11 cellular contexts compared by ENCODE assay signal in the genomic region with DNA sequence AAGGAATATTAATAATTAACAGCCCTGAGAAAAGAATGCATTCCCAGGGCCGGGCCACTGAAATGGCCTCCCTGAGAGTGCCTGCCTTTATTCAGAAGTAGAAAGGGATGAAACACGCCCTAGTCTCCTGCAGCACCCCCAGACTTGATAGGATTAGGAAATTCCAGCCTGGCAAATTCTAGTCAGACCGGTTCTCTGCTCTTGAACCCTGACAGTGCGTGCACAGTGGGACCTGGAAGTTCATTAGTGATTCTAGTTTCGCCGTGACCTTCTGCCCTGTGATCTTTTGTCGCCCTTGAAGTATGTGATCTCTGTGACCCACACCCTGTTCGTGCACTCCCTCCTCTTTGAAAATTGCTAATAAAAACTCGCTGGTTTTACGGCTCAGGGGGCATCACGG. TPM values are rescaled to one million over a fixed set of nuclear protein-coding genes. Genes with fewer than 3 reads are reported as not detected.
DNase-seq lines count a peak whose midpoint lies in the region; ATAC-seq and TF ChIP-seq lines count a peak whose summit lies in the region.
"Had no signal": no experiment of that assay in that cellular context is flagged by ENCODE, and none has a peak within 500 bp of the region (broad histone marks: within the 10 kb centered on the region; RNA-seq: fewer than 3 reads in every experiment).

No MANE protein-coding gene starts in this region.

- peak; percentile 93 to 96 for DNase-seq in Caco-2
- DNase-seq in NCI-H526 (lab: John Stamatoyannopoulos, UW): peak; percentile 66 to 75
- DNase-seq in left lung: peak in 1 of 2 donors; percentile 54
- DNase-seq in ureter (ENCODE audit: low spot score): no peak
- no peak for DNase-seq in A172 (ENCODE audit: low spot score)
- DNase-seq: natural killer cell; NCI-H524 treated with DMSO at 0.1 percent for 48 hours; stimulated activated CD4-positive, alpha-beta T cell treated with anti-CD3 and anti-CD28 coated beads, Interleukin-2, amount 100 ng/mL, for 24 hours; SW 1271 had no signal

- peaks cover 56% of the 10 kb centered on the region for H3K4me1 Mint-ChIP-seq in Caco-2 (ENCODE audit: low read depth, unreplicated experiment)

- H3K4me3 Mint-ChIP-seq in Caco-2 (ENCODE audit: unreplicated experiment): peak overlapping the region; percentile 75

- H3K4me3 ChIP-seq in Caco-2 (ENCODE audit: low read depth, low read length) (no peak overlapping the region), left lung (no peak overlapping the region)

- H3K4me1 ChIP-seq in Caco-2 (peaks cover 58% of the 10 kb centered on the region), left lung (peaks cover 12 to 46% of the 10 kb centered on the region in 2 donors)

- H3K9me3 ChIP-seq in Caco-2: no peaks in the 10 kb centered on the region
- no peaks in the 10 kb centered on the region for H3K9me3 ChIP-seq in left lung

- H3K27me3 Mint-ChIP-seq in Caco-2 (ENCODE audit: insufficient read depth, unreplicated experiment): no peaks in the 10 kb centered on the region

- no peaks in the 10 kb centered on the region for H3K9me3 Mint-ChIP-seq in Caco-2 (ENCODE audit: unreplicated experiment)
- H3K9me3 Mint-ChIP-seq: natural killer cell had no signal

- peaks cover 14% of the 10 kb centered on the region for H3K36me3 ChIP-seq in Caco-2 (ENCODE audit: control insufficient read depth, insufficient read depth, low read length)
- peaks cover 0 to 20% of the 10 kb centered on the region in 2 donors for H3K36me3 ChIP-seq in left lung

- peak; percentile 4 for ATAC-seq in left lung
- no peak for ATAC-seq in HG03135 (IDR thresholded peaks at IDR 0.05; ENCODE audit: unreplicated experiment)
- ATAC-seq: natural killer cell had no signal

- no TSS peak for BruUV-seq in Caco-2 (replicated peaks; lab: Mats Ljungman, UMichigan)

- CTCF ChIA-PET in Caco-2 (lab: Charles Lee): interaction anchor here (2.6 kb wide), 1 partner anchor 8 kb away, joined by 35 read pairs; no protein-coding TSS in a partner anchor

- H3K36me3 Mint-ChIP-seq in Caco-2 (ENCODE audit: insufficient read depth, unreplicated experiment): peaks cover 54% of the 10 kb centered on the region
- H3K36me3 Mint-ChIP-seq: natural killer cell had no signal

- TF ChIP-seq CTCF in Caco-2 (IDR thresholded peaks at IDR 0.05; ENCODE audit: insufficient read depth in 1 of 2, low read depth in 1 of 2, low read length in 1 of 2, severe bottlenecking in 1 of 2, unreplicated experiment in 1 of 2): no peak
- no peak for TF ChIP-seq CTCF in left lung (IDR thresholded peaks at IDR 0.05)

- peak overlapping the region; percentile 81 for H3K27ac Mint-ChIP-seq in Caco-2 (ENCODE audit: unreplicated experiment)

- intact Hi-C loops in Caco-2 (cut with micrococcal nuclease; ENCODE audit: unreplicated experiment): loop anchor here (1.0 to 10.0 kb wide), 5 partner anchors 9 to 337 kb away; a partner anchor contains a TSS
- intact Hi-C loops in left lung (cut with DNase I): no loop called here

- POLR2A ChIA-PET in Caco-2 (lab: Charles Lee): no interaction called here

- H3K27me3 ChIP-seq in Caco-2 (replicated peaks; ENCODE audit: control insufficient read depth, insufficient read depth, low read length) (no peaks in the 10 kb centered on the region), left lung (peaks cover 0 to 12% of the 10 kb centered on the region in 2 donors)

- H3K27ac ChIP-seq in left lung: peak overlapping the region; percentile 93 to 95
- H3K27ac ChIP-seq: KMS-11 had no signal

RNA-seq across cellular contexts. Expression of a gene that starts 2.1 kb away (rescaled TPM):
- total RNA-seq in Caco-2 (2022): 1,799 and 1,911 TPM in 2 replicates
- 1,000 to 10,000 TPM in 1 of 2 donors, 100 to 1,000 TPM in 1; 790 to 1,058 TPM for total RNA-seq in left lung
- 771 TPM for total RNA-seq in ureter
- total RNA-seq in A172 (2014; rRNA removed; shearing (Covaris generic)): 639 and 900 TPM in 2 replicates

RNA-seq across cellular contexts. Expression of a gene that starts 25.3 kb away (rescaled TPM):
- total RNA-seq in Caco-2 (2022): 358 and 375 TPM in 2 replicates
- 100 to 1,000 TPM; 136 to 155 TPM for total RNA-seq in left lung
- total RNA-seq in ureter: 199 TPM
- total RNA-seq in A172 (2014; rRNA removed; shearing (Covaris generic)): 171 and 199 TPM in 2 replicates

RNA-seq across cellular contexts. Expression of a gene that starts 48.3 kb away (rescaled TPM):
- total RNA-seq in Caco-2 (2022) (15.0 and 18.1 TPM in 2 replicates), left lung (10 to 100 TPM; 10.7 to 18.1 TPM), ureter (6.9 TPM)
- 5.3 and 11.9 TPM in 2 replicates for total RNA-seq in A172 (2014; rRNA removed; shearing (Covaris generic))

RNA-seq across cellular contexts. Expression of a gene that starts 58.1 kb away (rescaled TPM):
- total RNA-seq in Caco-2 (2022): not detected in 2 replicates
- total RNA-seq in left lung: not detected
- not detected for total RNA-seq in ureter
- not detected in 2 replicates for total RNA-seq in A172 (2014; rRNA removed; shearing (Covaris generic))
- total RNA-seq: natural killer cell had no signal

RNA-seq across cellular contexts. Expression of a gene that starts 58.2 kb away (rescaled TPM):
- not detected in 2 replicates for total RNA-seq in Caco-2 (2022)
- total RNA-seq in left lung: not detected
- total RNA-seq in ureter: not detected
- not detected in 2 replicates for total RNA-seq in A172 (2014; rRNA removed; shearing (Covaris generic))
- total RNA-seq: natural killer cell had no signal

Comparison
In these comparisons a context has a peak if more than half of its experiments do, and no peak if none do; other contexts are left out.
1. DNase-seq: peak in Caco-2 (2 of 2) and NCI-H526 (2 of 2); none in ureter (single experiment) and A172 (single experiment).